ENCODE assay signal across 15 cellular contexts in the genomic region with DNA sequence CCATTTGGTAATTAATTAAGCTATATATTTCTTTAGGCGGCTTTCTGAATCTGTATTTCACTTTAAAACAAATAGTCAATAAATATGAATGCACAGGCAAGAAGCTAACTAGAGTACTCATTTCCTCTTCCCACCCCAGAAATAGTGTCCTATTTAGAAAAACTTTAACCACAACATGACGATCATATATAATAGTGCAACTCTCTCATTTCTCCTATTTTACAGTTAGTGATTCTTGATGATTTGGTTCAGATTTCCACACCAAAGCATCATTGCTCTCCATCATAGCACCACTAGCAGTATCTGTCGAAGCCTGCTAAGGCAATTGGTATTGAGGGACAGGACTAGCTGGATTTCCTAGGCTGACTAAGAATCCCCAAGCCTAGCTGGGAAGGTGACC.
A peak's percentile ranks its signal among the peaks of the same experiment; 100 is the strongest.
DNase-seq lines count a peak whose midpoint lies in the region; ATAC-seq, FAIRE-seq and TF ChIP-seq lines count a peak whose summit lies in the region.
"Had no signal": no experiment of that assay in that cellular context is flagged by ENCODE, and none has a peak within 500 bp of the region (broad histone marks: within the 10 kb centered on the region; RNA-seq: fewer than 3 reads in every experiment).

No MANE protein-coding gene starts in this region.

- H4K20me1 ChIP-seq in OCI-LY3 (ENCODE audit: insufficient read depth, low read length) = no peaks in the 10 kb centered on the region

- peak overlapping the region; percentile 29 for H3K4me2 ChIP-seq in OCI-LY3 (ENCODE audit: low read length)

- H3K4me1 Mint-ChIP-seq in type B pancreatic cell (ENCODE audit: unreplicated experiment) (no peaks in the 10 kb centered on the region), endodermal cell (no peaks in the 10 kb centered on the region)
- H3K4me1 Mint-ChIP-seq: CD4-positive, CD25-positive, alpha-beta regulatory T cell had no signal

- FAIRE-seq in small intestine (lab: Jason Lieb, UNC) = no peak

- H3K27me3 ChIP-seq in OCI-LY3 (ENCODE audit: low read depth, low read length) (no peaks in the 10 kb centered on the region), small intestine (ENCODE audit: control insufficient read depth in 2 of 2, insufficient read depth in 2 of 2, low read length in 2 of 2) (no peaks in the 10 kb centered on the region), endodermal cell (ENCODE audit: control insufficient read depth, insufficient read depth, low read length, poor library complexity, severe bottlenecking) (no peaks in the 10 kb centered on the region), testis (no peaks in the 10 kb centered on the region)

- H3K9me3 Mint-ChIP-seq in type B pancreatic cell (peaks cover 5% of the 10 kb centered on the region), endodermal cell (no peaks in the 10 kb centered on the region)
- H3K9me3 Mint-ChIP-seq: T-helper 1 cell treated with Interleukin-12 subunit alpha and Interleukin-12 subunit beta and Interleukin-4 antibody, amounts not matched to agents 30 μg/mL and 1 μg/mL, for 36 hours had no signal

- H3K9me3 ChIP-seq in OCI-LY3 (ENCODE audit: insufficient read depth, low read length) (peaks cover 5% of the 10 kb centered on the region; the same call in 1 of the 2 replicates), small intestine (ENCODE audit: control insufficient read depth, low read depth) (no peaks in the 10 kb centered on the region), endodermal cell (ENCODE audit: control insufficient read depth, low read length) (no peaks in the 10 kb centered on the region), testis (no peaks in the 10 kb centered on the region)

- H3K9ac ChIP-seq in OCI-LY3 (ENCODE audit: low read length) (no peak overlapping the region), endodermal cell (ENCODE audit: extremely low read depth, low read length, poor library complexity, severe bottlenecking) (no peak overlapping the region)

- intact Hi-C loops in testis (cut with DNase I; ENCODE audit: low total_unique reads) = no loop called here

- 75 to 82% (median 76%) methylated on average over 3 of the region's 3 CpGs for WGBS in small intestine, 3 donors
- WGBS in endodermal cell (ENCODE audit: insufficient coverage in 1 of 2, insufficient read length in 1 of 2), 2 experiments = 93% methylated on average over 2 of the region's 3 CpGs; no CpG with 5 or more reads in 1 of the 2 experiments
- 50 to 65% methylated on average over 3 of the region's 3 CpGs for WGBS in testis, 2 donors

- TF ChIP-seq POLR2A in testis (IDR thresholded peaks at IDR 0.05) = no peak

- no peak overlapping the region for H2AFZ ChIP-seq in OCI-LY3 (ENCODE audit: low read depth, low read length)

- TF ChIP-seq CTCF in OCI-LY3 (IDR thresholded peaks at IDR 0.05; ENCODE audit: low read depth, low read length) (no peak), type B pancreatic cell (conservative IDR thresholded peaks at IDR 0.05) (no peak), endodermal cell (conservative IDR thresholded peaks at IDR 0.05) (no peak), testis (IDR thresholded peaks at IDR 0.05) (no peak)

- H3K27ac ChIP-seq in OCI-LY3 (ENCODE audit: low read length) = no peak overlapping the region
- no peak overlapping the region for H3K27ac ChIP-seq in small intestine (ENCODE audit: low read depth in 1 of 2, low read length in 1 of 2)
- H3K27ac ChIP-seq in endodermal cell (ENCODE audit: low read depth, low read length) = no peak overlapping the region
- no peak overlapping the region for H3K27ac ChIP-seq in testis

- H3K36me3 ChIP-seq in OCI-LY3 (replicated peaks; ENCODE audit: low read depth, low read length) (no peaks in the 10 kb centered on the region), small intestine (ENCODE audit: control insufficient read depth in 2 of 2, insufficient read depth in 2 of 2, low read length in 2 of 2) (no peaks in the 10 kb centered on the region), endodermal cell (ENCODE audit: control insufficient read depth, insufficient read depth, low read length) (no peaks in the 10 kb centered on the region), testis (ENCODE audit: low read depth, missing control alignments) (no peaks in the 10 kb centered on the region)

- no peaks in the 10 kb centered on the region for H3K79me2 ChIP-seq in OCI-LY3 (ENCODE audit: low read length)

- H3K27ac Mint-ChIP-seq in type B pancreatic cell (no peak overlapping the region), endodermal cell (no peak overlapping the region)
- H3K27ac Mint-ChIP-seq: CD4-positive, CD25-positive, alpha-beta regulatory T cell; dendritic cell treated with granulocyte-macrophage colony-stimulating factor and Interleukin-4, amounts not matched to agents 40 ng/mL and 50 ng/mL, for 4 days; stimulated activated naive CD8-positive, alpha-beta T cell treated with anti-CD3 and anti-CD28 coated beads, Interleukin-15, Interleukin-2, amounts not matched to agents 100 ng/mL and 50 ng/mL, for 24 hours; T-helper 1 cell treated with Interleukin-12 subunit alpha and Interleukin-12 subunit beta and Interleukin-4 antibody, amounts not matched to agents 30 μg/mL and 1 μg/mL, for 36 hours had no signal

- no peak overlapping the region for H3K4me3 Mint-ChIP-seq in type B pancreatic cell
- no peak overlapping the region for H3K4me3 Mint-ChIP-seq in endodermal cell
- H3K4me3 Mint-ChIP-seq: CD4-positive, CD25-positive, alpha-beta regulatory T cell; dendritic cell treated with granulocyte-macrophage colony-stimulating factor and Interleukin-4, amounts not matched to agents 40 ng/mL and 50 ng/mL, for 4 days; stimulated activated naive CD8-positive, alpha-beta T cell treated with anti-CD3 and anti-CD28 coated beads, Interleukin-15, Interleukin-2, amounts not matched to agents 100 ng/mL and 50 ng/mL, for 24 hours; T-helper 1 cell treated with Interleukin-12 subunit alpha and Interleukin-12 subunit beta and Interleukin-4 antibody, amounts not matched to agents 30 μg/mL and 1 μg/mL, for 36 hours had no signal

- no peak overlapping the region for H3K4me3 ChIP-seq in OCI-LY3 (ENCODE audit: low read length)
- H3K4me3 ChIP-seq in small intestine (ENCODE audit: low read depth in 1 of 2, low read length in 2 of 2) = no peak overlapping the region
- H3K4me3 ChIP-seq in endodermal cell (ENCODE audit: low read length) = no peak overlapping the region
- H3K4me3 ChIP-seq in testis = no peak overlapping the region

- no peaks in the 10 kb centered on the region for H3K27me3 Mint-ChIP-seq in type B pancreatic cell
- H3K27me3 Mint-ChIP-seq in endodermal cell (ENCODE audit: insufficient read depth) = no peaks in the 10 kb centered on the region
- H3K27me3 Mint-ChIP-seq: CD4-positive, CD25-positive, alpha-beta regulatory T cell; dendritic cell treated with granulocyte-macrophage colony-stimulating factor and Interleukin-4, amounts not matched to agents 40 ng/mL and 50 ng/mL, for 4 days; stimulated activated naive CD8-positive, alpha-beta T cell treated with anti-CD3 and anti-CD28 coated beads, Interleukin-15, Interleukin-2, amounts not matched to agents 100 ng/mL and 50 ng/mL, for 24 hours had no signal

- ATAC-seq in GM18858 (IDR thresholded peaks at IDR 0.05; ENCODE audit: unreplicated experiment) (peak; percentile 98), GM21526 (IDR thresholded peaks at IDR 0.05; ENCODE audit: low FRiP score, unreplicated experiment) (peak; percentile 95), HG03064 (IDR thresholded peaks at IDR 0.05; ENCODE audit: low read depth, unreplicated experiment) (peak; percentile 93)
- ATAC-seq: left colon had no signal

- H3K4me1 ChIP-seq in OCI-LY3 (ENCODE audit: low read length) (peaks cover 22% of the 10 kb centered on the region), small intestine (ENCODE audit: control insufficient read depth in 2 of 2, insufficient read depth in 1 of 2, low read depth in 1 of 2, low read length in 1 of 2) (no peaks in the 10 kb centered on the region), endodermal cell (ENCODE audit: control insufficient read depth, insufficient read depth, low read length) (no peaks in the 10 kb centered on the region), testis (no peaks in the 10 kb centered on the region)

- no peak for DNase-seq in type B pancreatic cell (ENCODE audit: extremely low spot score, unreplicated experiment)
- no peak for DNase-seq in small intestine
- no peak for DNase-seq in endodermal cell
- no peak for DNase-seq in testis
- DNase-seq: CD4-positive, CD25-positive, alpha-beta regulatory T cell; foreskin fibroblast; left colon; occipital lobe had no signal

- H3K36me3 Mint-ChIP-seq in type B pancreatic cell (no peaks in the 10 kb centered on the region), endodermal cell (ENCODE audit: low read depth) (no peaks in the 10 kb centered on the region)
- H3K36me3 Mint-ChIP-seq: CD4-positive, CD25-positive, alpha-beta regulatory T cell had no signal
